31 cellular contexts compared by ENCODE assay signal in the genomic region with DNA sequence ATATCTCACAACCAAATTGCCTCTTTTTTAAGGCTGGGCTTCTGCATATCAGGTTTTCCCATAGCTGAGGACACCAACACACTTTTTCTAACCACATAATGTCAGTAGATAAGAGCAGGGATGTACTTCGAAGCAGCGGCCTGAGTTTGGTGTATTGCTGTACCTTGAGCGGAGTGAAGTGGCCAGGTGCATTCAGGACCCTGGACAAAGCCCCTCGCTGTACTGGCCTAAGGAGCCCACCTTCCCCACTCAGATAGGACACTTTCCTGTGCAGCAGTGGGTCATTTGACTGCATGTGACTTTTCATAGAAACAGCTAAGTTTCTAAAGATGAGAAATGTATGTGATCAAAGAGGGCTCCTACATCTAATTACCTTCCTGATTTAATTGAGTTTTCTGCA.
"Had no signal": no experiment of that assay in that cellular context is flagged by ENCODE, and none has a peak within 500 bp of the region (broad histone marks: within the 10 kb centered on the region; RNA-seq: fewer than 3 reads in every experiment).

No MANE protein-coding gene starts in this region.

- H3K4me3 ChIP-seq: coronary artery, dorsolateral prefrontal cortex, gastrocnemius medialis, heart left ventricle had no signal

- H3K9me3 ChIP-seq: gastrocnemius medialis, heart left ventricle had no signal

- H3K27me3 ChIP-seq: brain microvascular endothelial cell, dorsolateral prefrontal cortex, foreskin keratinocyte, gastrocnemius medialis, heart left ventricle had no signal

- H3K36me3 Mint-ChIP-seq: activated naive CD8-positive, alpha-beta T cell had no signal

- H3K27ac ChIP-seq: brain microvascular endothelial cell, coronary artery, foreskin keratinocyte, gastrocnemius medialis, heart left ventricle, WERI-Rb-1 had no signal

- H3K36me3 ChIP-seq: brain microvascular endothelial cell, gastrocnemius medialis had no signal

- ATAC-seq: activated CD4-positive, CD25-positive, alpha-beta regulatory T cell treated with anti-CD3 and anti-CD28 coated beads, Interleukin-2, amount 50 U/mL, for 24 hours; activated CD8-positive, alpha-beta T cell treated with anti-CD3 and anti-CD28 coated beads for 36 hours; activated T-cell treated with anti-CD3 and anti-CD28 coated beads, Interleukin-2, amount 50 U/mL, for 4 hours; activated T-helper 17 cell treated with anti-CD3 and anti-CD28 coated beads, Interleukin-2, amount 50 U/mL, for 72 hours; esophagus mucosa; foreskin keratinocyte; gastrocnemius medialis had no signal

- H3K27me3 Mint-ChIP-seq: activated B cell treated with CpG ODN at 0.5 μM for 24 hours; activated T-helper 17 cell treated with anti-CD3 and anti-CD28 coated beads, Interleukin-2, amount 50 U/mL, for 72 hours; central memory CD8-positive, alpha-beta T cell; dendritic cell treated with granulocyte-macrophage colony-stimulating factor and Interleukin-4, amounts not matched to agents 40 ng/mL and 50 ng/mL, for 4 days had no signal

- H3K27ac Mint-ChIP-seq: activated B cell treated with CpG ODN at 0.5 μM for 24 hours; activated CD8-positive, alpha-beta T cell treated with anti-CD3 and anti-CD28 coated beads for 36 hours; activated naive CD8-positive, alpha-beta T cell; activated T-helper 17 cell treated with anti-CD3 and anti-CD28 coated beads, Interleukin-2, amount 50 U/mL, for 72 hours; dendritic cell treated with granulocyte-macrophage colony-stimulating factor and Interleukin-4, amounts not matched to agents 40 ng/mL and 50 ng/mL, for 4 days; endodermal cell; T-helper 1 cell treated with Interleukin-12 subunit alpha and Interleukin-12 subunit beta and Interleukin-4 antibody, amounts not matched to agents 30 μg/mL and 1 μg/mL, for 36 hours; T-helper 2 cell treated with Interferon-gamma antibody and Interleukin-4, amounts not matched to agents 5 μg/mL and 100 μg/mL, for 36 hours had no signal

- H3K4me1 ChIP-seq: gastrocnemius medialis had no signal

- H3K4me3 Mint-ChIP-seq: activated B cell treated with CpG ODN at 0.5 μM for 24 hours; activated CD8-positive, alpha-beta T cell treated with anti-CD3 and anti-CD28 coated beads for 36 hours; activated naive CD8-positive, alpha-beta T cell; activated T-cell treated with anti-CD3 and anti-CD28 coated beads, Interleukin-2, amount 50 U/mL, for 4 hours; activated T-helper 17 cell treated with anti-CD3 and anti-CD28 coated beads, Interleukin-2, amount 50 U/mL, for 72 hours; central memory CD8-positive, alpha-beta T cell; dendritic cell treated with granulocyte-macrophage colony-stimulating factor and Interleukin-4, amounts not matched to agents 40 ng/mL and 50 ng/mL, for 4 days; endodermal cell; T-helper 1 cell treated with Interleukin-12 subunit alpha and Interleukin-12 subunit beta and Interleukin-4 antibody, amounts not matched to agents 30 μg/mL and 1 μg/mL, for 36 hours; T-helper 2 cell treated with Interferon-gamma antibody and Interleukin-4, amounts not matched to agents 5 μg/mL and 100 μg/mL, for 36 hours had no signal

- DNase-seq: activated B cell treated with CpG ODN at 0.5 μM for 24 hours; activated CD4-positive, alpha-beta T cell treated with anti-CD3 and anti-CD28 coated beads for 48 hours; activated CD4-positive, alpha-beta T cell treated with anti-CD3 and anti-CD28 coated beads, Interleukin-2, amount 50 U/mL, for 1 hour; activated CD4-positive, alpha-beta T cell treated with anti-CD3 and anti-CD28 coated beads, Interleukin-2, amount 50 U/mL, for 48 hours; activated CD8-positive, alpha-beta memory T cell treated with anti-CD3 and anti-CD28 coated beads for 24 hours; activated CD8-positive, alpha-beta T cell treated with anti-CD3 and anti-CD28 coated beads for 36 hours; activated effector memory CD4-positive, alpha-beta T cell treated with Interleukin-2 at 50 U/mL for 16 hours; activated gamma-delta T cell treated with Interleukin-2 at 50 U/mL for 16 hours; activated naive CD4-positive, alpha-beta T cell treated with anti-CD3 and anti-CD28 coated beads, Interleukin-2, amount 50 U/mL, for 16 hours; activated naive CD4-positive, alpha-beta T cell treated with Interleukin-2 at 50 U/mL for 16 hours; activated T-cell treated with anti-CD3 and anti-CD28 coated beads, Interleukin-2, amount 50 U/mL, for 4 hours; amniotic stem cell; brain microvascular endothelial cell; effector memory CD4-positive, alpha-beta T cell; endodermal cell; foreskin keratinocyte; gastrocnemius medialis; glutamatergic neuron; heart left ventricle; T1000; WERI-Rb-1 had no signal

- H3K4me1 Mint-ChIP-seq: activated B cell treated with CpG ODN at 0.5 μM for 24 hours had no signal

- H3K9me3 Mint-ChIP-seq: activated B cell treated with CpG ODN at 0.5 μM for 24 hours; activated CD8-positive, alpha-beta T cell treated with anti-CD3 and anti-CD28 coated beads for 36 hours; activated T-cell treated with anti-CD3 and anti-CD28 coated beads, Interleukin-2, amount 50 U/mL, for 4 hours; activated T-helper 17 cell treated with anti-CD3 and anti-CD28 coated beads, Interleukin-2, amount 50 U/mL, for 72 hours; central memory CD8-positive, alpha-beta T cell; dendritic cell treated with granulocyte-macrophage colony-stimulating factor and Interleukin-4, amounts not matched to agents 40 ng/mL and 50 ng/mL, for 4 days; endodermal cell; T-helper 1 cell treated with Interleukin-12 subunit alpha and Interleukin-12 subunit beta and Interleukin-4 antibody, amounts not matched to agents 30 μg/mL and 1 μg/mL, for 36 hours; T-helper 2 cell treated with Interferon-gamma antibody and Interleukin-4, amounts not matched to agents 5 μg/mL and 100 μg/mL, for 36 hours had no signal
